ENCODE assay signal across 18 cellular contexts in genomic region chr13:112554214-112554850, GRCh38. TPM values are rescaled to one million over a fixed set of nuclear protein-coding genes. Genes with fewer than 3 reads are reported as not detected.
DNase-seq lines count a peak whose midpoint lies in the region; ATAC-seq, FAIRE-seq and TF ChIP-seq lines count a peak whose summit lies in the region.
"Had no signal": no experiment of that assay in that cellular context is flagged by ENCODE, and none has a peak within 500 bp of the region (broad histone marks: within the 10 kb centered on the region; RNA-seq: fewer than 3 reads in every experiment).

No MANE protein-coding gene starts in this region.

- H3K27ac ChIP-seq in GM12878 (ENCODE audit: control insufficient read depth, insufficient read depth) = no peak overlapping the region
- H3K27ac ChIP-seq: BLaER1 had no signal

- FAIRE-seq in GM12878 (lab: Jason Lieb, UNC) = no peak
- FAIRE-seq: HTR-8/SVneo had no signal

- no peak overlapping the region for H2AFZ ChIP-seq in GM12878 (ENCODE audit: control insufficient read depth, low read depth, low read length)
- H2AFZ ChIP-seq: GM23338 had no signal

- SMC1A ChIA-PET in GM12878 (lab: Charles Lee; ENCODE audit: uncharacterized antibody, unreplicated experiment) = no interaction called here

- no peak overlapping the region for H3K4me3 ChIP-seq in GM12878
- H3K4me3 ChIP-seq: BLaER1, GM23338 had no signal

- CTCF ChIA-PET in activated CD8-positive, alpha-beta T cell treated with anti-CD3 and anti-CD28 coated beads for 36 hours (lab: Charles Lee) = interaction anchor here (1.6 kb wide), 1 partner anchor 51 kb away, joined by 7 read pairs; no protein-coding TSS in a partner anchor
- CTCF ChIA-PET in activated CD8-positive, alpha-beta T cell treated with anti-CD3 and anti-CD28 coated beads, Interleukin-2, amount 10 ng/mL, durations not matched to agents 7 days and 5 days (lab: Charles Lee) = no interaction called here
- CTCF ChIA-PET in GM12878 (lab: Yijun Ruan, JAX) = no interaction called here

- H3K27me3 ChIP-seq in GM12878 (replicated peaks in 1 of 2; ENCODE audit: control insufficient read depth in 2 of 2, insufficient read depth in 2 of 2, low read length in 1 of 2) = no peaks in the 10 kb centered on the region
- H3K27me3 ChIP-seq: BLaER1 had no signal

- TF ChIP-seq POLR2A in GM12878 (IDR thresholded peaks at IDR 0.05; ENCODE audit: low read depth, low read length) = no peak

- no peaks in the 10 kb centered on the region for H3K4me1 ChIP-seq in GM12878 (ENCODE audit: control insufficient read depth, insufficient read depth, low read length)

- H3K36me3 Mint-ChIP-seq in activated CD8-positive, alpha-beta T cell treated with anti-CD3 and anti-CD28 coated beads for 36 hours (ENCODE audit: low read depth) = peaks cover 64% of the 10 kb centered on the region
- H3K36me3 Mint-ChIP-seq in activated CD8-positive, alpha-beta T cell treated with anti-CD3 and anti-CD28 coated beads, Interleukin-2, amount 10 ng/mL, durations not matched to agents 7 days and 5 days (ENCODE audit: low read depth) = peaks cover 71% of the 10 kb centered on the region
- peaks cover 22% of the 10 kb centered on the region for H3K36me3 Mint-ChIP-seq in natural killer cell treated with Interleukin-12 subunit alpha and Interleukin-12 subunit beta and Interleukin-15 and Interleukin-18, amount 100 ng/mL, for 72 hours
- H3K36me3 Mint-ChIP-seq in activated CD4-positive, alpha-beta T cell treated with anti-CD3 and anti-CD28 coated beads, Interleukin-2, amount 10 ng/mL, durations not matched to agents 24 days and 14 days (ENCODE audit: low read depth) = peaks cover 57% of the 10 kb centered on the region
- H3K36me3 Mint-ChIP-seq in activated T-cell treated with anti-CD3 and anti-CD28 coated beads, Interleukin-2, amount 50 U/mL, for 72 hours (ENCODE audit: insufficient read depth in 2 of 2) = peaks cover 9 to 46% of the 10 kb centered on the region in 2 donors

- ATAC-seq in activated CD8-positive, alpha-beta T cell treated with anti-CD3 and anti-CD28 coated beads for 36 hours = peak; percentile 37
- no peak for ATAC-seq in activated CD8-positive, alpha-beta T cell treated with anti-CD3 and anti-CD28 coated beads, Interleukin-2, amount 10 ng/mL, durations not matched to agents 7 days and 5 days
- no peak for ATAC-seq in GM12878
- peak; percentile 85 to 87 for ATAC-seq in natural killer cell treated with Interleukin-12 subunit alpha and Interleukin-12 subunit beta and Interleukin-15 and Interleukin-18, amount 100 ng/mL, for 72 hours
- no peak for ATAC-seq in activated T-cell treated with anti-CD3 and anti-CD28 coated beads, Interleukin-2, amount 50 U/mL, for 72 hours (replicated peaks in 1 of 2)
- ATAC-seq: GM23338, HCT116 had no signal

- intact Hi-C loops in activated CD8-positive, alpha-beta T cell treated with anti-CD3 and anti-CD28 coated beads for 36 hours (cut with micrococcal nuclease) = no loop called here
- intact Hi-C loops in GM12878 (cut with micrococcal nuclease; ENCODE audit: unreplicated experiment) = no loop called here
- intact Hi-C loops in activated CD4-positive, alpha-beta T cell treated with anti-CD3 and anti-CD28 coated beads, Interleukin-2, amount 10 ng/mL, durations not matched to agents 24 days and 14 days (cut with micrococcal nuclease) = no loop called here

- H3K27me3 Mint-ChIP-seq in activated CD8-positive, alpha-beta T cell treated with anti-CD3 and anti-CD28 coated beads for 36 hours = no peaks in the 10 kb centered on the region
- H3K27me3 Mint-ChIP-seq in activated CD8-positive, alpha-beta T cell treated with anti-CD3 and anti-CD28 coated beads, Interleukin-2, amount 10 ng/mL, durations not matched to agents 7 days and 5 days (ENCODE audit: low read depth) = no peaks in the 10 kb centered on the region
- no peaks in the 10 kb centered on the region for H3K27me3 Mint-ChIP-seq in natural killer cell treated with Interleukin-12 subunit alpha and Interleukin-12 subunit beta and Interleukin-15 and Interleukin-18, amount 100 ng/mL, for 72 hours
- H3K27me3 Mint-ChIP-seq in activated CD4-positive, alpha-beta T cell treated with anti-CD3 and anti-CD28 coated beads, Interleukin-2, amount 10 ng/mL, durations not matched to agents 24 days and 14 days = no peaks in the 10 kb centered on the region
- no peaks in the 10 kb centered on the region for H3K27me3 Mint-ChIP-seq in activated T-cell treated with anti-CD3 and anti-CD28 coated beads, Interleukin-2, amount 50 U/mL, for 72 hours (ENCODE audit: low read depth)
- H3K27me3 Mint-ChIP-seq: CD4-positive, alpha-beta memory T cell had no signal

- in situ Hi-C loops in GM12878 (cut with MboI) (no loop called here), GM13976 (cut with MboI; ENCODE audit: low sequenced_read_pairs, unreplicated experiment) (no loop called here)

- no peak overlapping the region for H3K9ac ChIP-seq in GM12878 (ENCODE audit: control insufficient read depth, insufficient read depth, low read length)
- H3K9ac ChIP-seq: BLaER1 had no signal

- H3K27ac Mint-ChIP-seq in activated CD8-positive, alpha-beta T cell treated with anti-CD3 and anti-CD28 coated beads for 36 hours = no peak overlapping the region
- H3K27ac Mint-ChIP-seq in activated CD8-positive, alpha-beta T cell treated with anti-CD3 and anti-CD28 coated beads, Interleukin-2, amount 10 ng/mL, durations not matched to agents 7 days and 5 days = no peak overlapping the region
- H3K27ac Mint-ChIP-seq in natural killer cell treated with Interleukin-12 subunit alpha and Interleukin-12 subunit beta and Interleukin-15 and Interleukin-18, amount 100 ng/mL, for 72 hours = peak overlapping the region; percentile 53 to 85
- H3K27ac Mint-ChIP-seq in activated CD4-positive, alpha-beta T cell treated with anti-CD3 and anti-CD28 coated beads, Interleukin-2, amount 10 ng/mL, durations not matched to agents 24 days and 14 days = no peak overlapping the region
- no peak overlapping the region for H3K27ac Mint-ChIP-seq in activated T-cell treated with anti-CD3 and anti-CD28 coated beads, Interleukin-2, amount 50 U/mL, for 72 hours
- H3K27ac Mint-ChIP-seq: CD4-positive, alpha-beta memory T cell; GM23338; HFFc6 had no signal

- H3K36me3 ChIP-seq in GM12878 (ENCODE audit: control insufficient read depth in 2 of 2, insufficient read depth in 2 of 2, low read length in 1 of 2) = peaks cover 32 to 44% of the 10 kb centered on the region in 2 experiments

- H4K20me1 ChIP-seq in GM12878 (ENCODE audit: control insufficient read depth, insufficient read depth) = no peaks in the 10 kb centered on the region

- POLR2A ChIA-PET in activated CD8-positive, alpha-beta T cell treated with anti-CD3 and anti-CD28 coated beads for 36 hours (lab: Charles Lee) = interaction anchor here (0.6 to 2.5 kb wide), 3 partner anchors 15 to 714 kb away, joined by 3 to 8 read pairs (median 4); no protein-coding TSS in a partner anchor
- POLR2A ChIA-PET in activated CD8-positive, alpha-beta T cell treated with anti-CD3 and anti-CD28 coated beads, Interleukin-2, amount 10 ng/mL, durations not matched to agents 7 days and 5 days (lab: Charles Lee) = no interaction called here
- POLR2A ChIA-PET in GM12878 (lab: Charles Lee) = no interaction called here

- H3K9me3 Mint-ChIP-seq in activated CD8-positive, alpha-beta T cell treated with anti-CD3 and anti-CD28 coated beads for 36 hours = no peaks in the 10 kb centered on the region
- no peaks in the 10 kb centered on the region for H3K9me3 Mint-ChIP-seq in activated CD8-positive, alpha-beta T cell treated with anti-CD3 and anti-CD28 coated beads, Interleukin-2, amount 10 ng/mL, durations not matched to agents 7 days and 5 days (ENCODE audit: insufficient read depth)
- no peaks in the 10 kb centered on the region for H3K9me3 Mint-ChIP-seq in natural killer cell treated with Interleukin-12 subunit alpha and Interleukin-12 subunit beta and Interleukin-15 and Interleukin-18, amount 100 ng/mL, for 72 hours
- H3K9me3 Mint-ChIP-seq in activated CD4-positive, alpha-beta T cell treated with anti-CD3 and anti-CD28 coated beads, Interleukin-2, amount 10 ng/mL, durations not matched to agents 24 days and 14 days = no peaks in the 10 kb centered on the region
- H3K9me3 Mint-ChIP-seq in activated T-cell treated with anti-CD3 and anti-CD28 coated beads, Interleukin-2, amount 50 U/mL, for 72 hours = no peaks in the 10 kb centered on the region
- H3K9me3 Mint-ChIP-seq: CD14-positive monocyte; CD4-positive, alpha-beta memory T cell; GM23338; HFFc6 had no signal

- no peak for TF ChIP-seq RAD21 in GM12878 (IDR thresholded peaks at IDR 0.05; ENCODE audit: insufficient read depth, low read depth, low read length)

- H3K79me2 ChIP-seq in GM12878 (ENCODE audit: control insufficient read depth, insufficient read depth, low read length) = no peaks in the 10 kb centered on the region

- no peak for TF ChIP-seq EP300 in GM12878 (IDR thresholded peaks at IDR 0.05; ENCODE audit: borderline replicate concordance in 1 of 2, control insufficient read depth in 1 of 2, low read depth in 2 of 2, low read length in 2 of 2)

- H3K4me1 Mint-ChIP-seq in activated CD8-positive, alpha-beta T cell treated with anti-CD3 and anti-CD28 coated beads for 36 hours (ENCODE audit: low read depth) = no peaks in the 10 kb centered on the region
- H3K4me1 Mint-ChIP-seq in activated CD8-positive, alpha-beta T cell treated with anti-CD3 and anti-CD28 coated beads, Interleukin-2, amount 10 ng/mL, durations not matched to agents 7 days and 5 days (ENCODE audit: low read depth) = peaks cover 2% of the 10 kb centered on the region
- H3K4me1 Mint-ChIP-seq in natural killer cell treated with Interleukin-12 subunit alpha and Interleukin-12 subunit beta and Interleukin-15 and Interleukin-18, amount 100 ng/mL, for 72 hours (ENCODE audit: low read depth in 2 of 2) = peaks cover 18 to 31% of the 10 kb centered on the region in 2 donors
- peaks cover 2% of the 10 kb centered on the region for H3K4me1 Mint-ChIP-seq in activated CD4-positive, alpha-beta T cell treated with anti-CD3 and anti-CD28 coated beads, Interleukin-2, amount 10 ng/mL, durations not matched to agents 24 days and 14 days
- H3K4me1 Mint-ChIP-seq in activated T-cell treated with anti-CD3 and anti-CD28 coated beads, Interleukin-2, amount 50 U/mL, for 72 hours (ENCODE audit: low read depth) = no peaks in the 10 kb centered on the region
- H3K4me1 Mint-ChIP-seq: CD14-positive monocyte had no signal

- WGBS in GM12878 (ENCODE audit: insufficient coverage, insufficient replicate concordance, low lambda C conversion rate, missing lambda C conversion rate) = 60% methylated on average over 7 of the region's 7 CpGs

- no peaks in the 10 kb centered on the region for H3K9me3 ChIP-seq in GM12878 (replicated peaks; ENCODE audit: control insufficient read depth, insufficient read depth, low read length)
- H3K9me3 ChIP-seq: BLaER1 had no signal

- BruUV-seq in GM12878 (replicated peaks; lab: Mats Ljungman, UMichigan) = no TSS peak

- DNase-seq in activated CD8-positive, alpha-beta T cell treated with anti-CD3 and anti-CD28 coated beads for 36 hours = no peak
- DNase-seq in activated CD8-positive, alpha-beta T cell treated with anti-CD3 and anti-CD28 coated beads, Interleukin-2, amount 10 ng/mL, durations not matched to agents 7 days and 5 days = no peak
- DNase-seq in GM12878 (ENCODE audit: low read depth, low spot score) = no peak
- DNase-seq in natural killer cell treated with Interleukin-12 subunit alpha and Interleukin-12 subunit beta and Interleukin-15 and Interleukin-18, amount 100 ng/mL, for 72 hours (ENCODE audit: low spot score) = no peak
- no peak for DNase-seq in GM13976 (ENCODE audit: low spot score)
- no peak for DNase-seq in activated CD4-positive, alpha-beta T cell treated with anti-CD3 and anti-CD28 coated beads, Interleukin-2, amount 10 ng/mL, durations not matched to agents 24 days and 14 days
- DNase-seq in activated T-cell treated with anti-CD3 and anti-CD28 coated beads, Interleukin-2, amount 50 U/mL, for 72 hours = no peak
- DNase-seq: 8988T; CD4-positive, alpha-beta memory T cell; DMS79 treated with DMSO at 0.1 percent for 48 hours; GF-D8; HFFc6; IMR-90 had no signal

- RAD21 ChIA-PET in GM12878 (lab: Charles Lee; ENCODE audit: unreplicated experiment) = no interaction called here

- no peak for TF ChIP-seq CTCF in activated CD8-positive, alpha-beta T cell treated with anti-CD3 and anti-CD28 coated beads for 36 hours (IDR thresholded peaks at IDR 0.05)
- no peak for TF ChIP-seq CTCF in GM12878 (IDR thresholded peaks at IDR 0.05 in 2 of 3, conservative IDR thresholded peaks at IDR 0.05 in 1 of 3; ENCODE audit: control insufficient read depth in 2 of 3, extremely low read depth in 1 of 3, insufficient read depth in 1 of 3, low read depth in 3 of 3, low read length in 3 of 3)
- no peak for TF ChIP-seq CTCF in GM13976 (IDR thresholded peaks at IDR 0.05; ENCODE audit: borderline replicate concordance, control extremely low read depth, extremely low read depth, insufficient read depth, missing control alignments)

- no peak overlapping the region for H3K4me3 Mint-ChIP-seq in activated CD8-positive, alpha-beta T cell treated with anti-CD3 and anti-CD28 coated beads for 36 hours
- no peak overlapping the region for H3K4me3 Mint-ChIP-seq in activated CD8-positive, alpha-beta T cell treated with anti-CD3 and anti-CD28 coated beads, Interleukin-2, amount 10 ng/mL, durations not matched to agents 7 days and 5 days
- peak overlapping the region; percentile 53 for H3K4me3 Mint-ChIP-seq in natural killer cell treated with Interleukin-12 subunit alpha and Interleukin-12 subunit beta and Interleukin-15 and Interleukin-18, amount 100 ng/mL, for 72 hours
- H3K4me3 Mint-ChIP-seq in activated CD4-positive, alpha-beta T cell treated with anti-CD3 and anti-CD28 coated beads, Interleukin-2, amount 10 ng/mL, durations not matched to agents 24 days and 14 days = no peak overlapping the region
- no peak overlapping the region for H3K4me3 Mint-ChIP-seq in activated T-cell treated with anti-CD3 and anti-CD28 coated beads, Interleukin-2, amount 50 U/mL, for 72 hours
- H3K4me3 Mint-ChIP-seq: CD14-positive monocyte; CD4-positive, alpha-beta memory T cell; GM23338; HFFc6 had no signal

- no peak overlapping the region for H3K4me2 ChIP-seq in GM12878 (ENCODE audit: control insufficient read depth, insufficient read depth)
- H3K4me2 ChIP-seq: BLaER1, GM23338 had no signal

RNA-seq across cellular contexts. Expression of gene TUBGCP3, which starts 33.6 kb away (rescaled TPM):
- 10 to 100 TPM; 51.6 to 57.1 TPM for total RNA-seq in activated CD8-positive, alpha-beta T cell treated with anti-CD3 and anti-CD28 coated beads for 36 hours
- total RNA-seq in activated CD8-positive, alpha-beta T cell treated with anti-CD3 and anti-CD28 coated beads, Interleukin-2, amount 10 ng/mL, durations not matched to agents 7 days and 5 days = 10 to 100 TPM; 57.4 to 66.5 TPM
- 142 and 161 TPM in 2 replicates for total RNA-seq in GM12878 (2013; cell fraction: nucleolus; rRNA removed)
- total RNA-seq in GM12878 (2014; rRNA removed) (19.1 and 20.4 TPM in 2 replicates), GM12878 (2014; rRNA removed; fragmentation: Illumina TruSeq; extraction: Trizol) (15.8 and 16.6 TPM in 2 replicates), GM12878 (2021) (27.6 and 34.0 TPM in 2 replicates)
- polyA plus RNA-seq in GM12878 (2011; ENCODE audit: low read depth) = 12.4 TPM
- polyA plus RNA-seq in GM12878 (2011; rRNA removed) (23.2 and 24.1 TPM in 2 replicates), GM12878 (2014; fragmentation: Illumina TruSeq; extraction: Trizol) (21.0 and 21.8 TPM in 2 replicates), GM12878 (2014; fragmentation: Nextera tagmentation; extraction: Ambion mirVana) (1 to 10 TPM; 4.0 to 6.1 TPM), GM12878 (2014; rRNA removed) (23.2 and 25.2 TPM in 2 replicates), GM12878 (2016; fragmentation: Nextera tagmentation; extraction: Ambion mirVana) (10 to 100 TPM; 24.1 to 25.1 TPM)
- 33.1 and 34.0 TPM in 2 replicates for polyA plus RNA-seq in GM12878 (2011; cell fraction: cytosol; rRNA removed)
- 66.3 and 81.0 TPM in 2 replicates for polyA plus RNA-seq in GM12878 (2011; cell fraction: nucleus; rRNA removed)
- 19.6 and 21.1 TPM in 2 replicates for polyA plus RNA-seq in GM12878 (2012)
- 67.0 TPM in 2 replicates for polyA minus RNA-seq in GM12878 (2011; rRNA and poly(A)+ RNA removed)
- 13.8 and 14.8 TPM in 2 replicates for polyA minus RNA-seq in GM12878 (2011; cell fraction: cytosol; rRNA and poly(A)+ RNA removed)
- polyA minus RNA-seq in GM12878 (2011; cell fraction: nucleus; rRNA and poly(A)+ RNA removed) = 62.4 and 109 TPM in 2 replicates
- total RNA-seq in natural killer cell treated with Interleukin-12 subunit alpha and Interleukin-12 subunit beta and Interleukin-15 and Interleukin-18, amount 100 ng/mL, for 72 hours = 10 to 100 TPM; 46.7 to 86.3 TPM
- total RNA-seq in activated CD4-positive, alpha-beta T cell treated with anti-CD3 and anti-CD28 coated beads, Interleukin-2, amount 10 ng/mL, durations not matched to agents 24 days and 14 days = 64.0 and 69.3 TPM in 2 replicates
- 10 to 100 TPM; 53.9 to 59.6 TPM for total RNA-seq in activated T-cell treated with anti-CD3 and anti-CD28 coated beads, Interleukin-2, amount 50 U/mL, for 72 hours

Comparison
In these comparisons a context has a peak if more than half of its experiments do, and no peak if none do; other contexts are left out.
1. ATAC-seq: peak in activated CD8-positive, alpha-beta T cell treated with anti-CD3 and anti-CD28 coated beads for 36 hours (single experiment) and natural killer cell treated with Interleukin-12 subunit alpha and Interleukin-12 subunit beta and Interleukin-15 and Interleukin-18, amount 100 ng/mL, for 72 hours (2 of 2); none in activated CD8-positive, alpha-beta T cell treated with anti-CD3 and anti-CD28 coated beads, Interleukin-2, amount 10 ng/mL, durations not matched to agents 7 days and 5 days (single experiment), GM12878 (single experiment) and activated T-cell treated with anti-CD3 and anti-CD28 coated beads, Interleukin-2, amount 50 U/mL, for 72 hours (0 of 2).
2. H3K27ac Mint-ChIP-seq: peak in natural killer cell treated with Interleukin-12 subunit alpha and Interleukin-12 subunit beta and Interleukin-15 and Interleukin-18, amount 100 ng/mL, for 72 hours (2 of 2); none in activated CD8-positive, alpha-beta T cell treated with anti-CD3 and anti-CD28 coated beads for 36 hours (single experiment), activated CD8-positive, alpha-beta T cell treated with anti-CD3 and anti-CD28 coated beads, Interleukin-2, amount 10 ng/mL, durations not matched to agents 7 days and 5 days (single experiment), activated CD4-positive, alpha-beta T cell treated with anti-CD3 and anti-CD28 coated beads, Interleukin-2, amount 10 ng/mL, durations not matched to agents 24 days and 14 days (single experiment) and activated T-cell treated with anti-CD3 and anti-CD28 coated beads, Interleukin-2, amount 50 U/mL, for 72 hours (single experiment).